9 cellular contexts compared by ENCODE assay signal in the genomic region with DNA sequence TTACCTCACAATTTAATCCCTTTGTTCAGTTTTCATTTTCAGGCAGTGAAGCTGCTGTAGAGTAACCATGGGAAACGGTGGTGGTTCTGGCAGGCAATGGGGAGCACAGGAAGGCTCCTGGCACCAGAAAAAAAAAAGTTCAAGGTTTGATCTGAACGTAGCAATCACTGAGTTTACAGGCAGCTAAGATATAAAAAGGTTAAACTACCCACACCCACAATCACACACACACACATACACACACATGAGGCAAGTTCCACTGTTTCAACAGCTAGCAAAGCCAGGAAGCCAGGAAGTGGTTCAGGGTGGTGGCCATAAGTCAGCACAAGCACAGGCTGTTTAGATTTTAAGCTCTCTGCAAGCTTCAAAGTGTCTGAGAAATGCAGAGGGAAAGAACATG. TPM values are rescaled to one million over a fixed set of nuclear protein-coding genes. Genes with fewer than 3 reads are reported as not detected.
A peak's percentile ranks its signal among the peaks of the same experiment; 100 is the strongest.
DNase-seq lines count a peak whose midpoint lies in the region; ATAC-seq and TF ChIP-seq lines count a peak whose summit lies in the region.
"Had no signal": no experiment of that assay in that cellular context is flagged by ENCODE, and none has a peak within 500 bp of the region (broad histone marks: within the 10 kb centered on the region; RNA-seq: fewer than 3 reads in every experiment).

Gene SULT1B1, minus strand, starts transcription at position 166 of the 400 bp plus-strand sequence. CDS start 5,403 bp downstream, outside the sequence.

- no peaks in the 10 kb centered on the region for H3K9me3 ChIP-seq in thymus (ENCODE audit: control insufficient read depth)
- H3K9me3 ChIP-seq: BLaER1 treated with 17β-estradiol and CSF1 and Interleukin-3, amounts not matched to agents 10 nM and 100 nM had no signal

- DNase-seq in activated gamma-delta T cell treated with Interleukin-2 at 50 U/mL for 16 hours (peak; percentile 56), activated gamma-delta T cell (lab: John Stamatoyannopoulos, UW) (no peak), kidney tubule cell (ENCODE audit: low spot score) (peak; percentile 25), dorsolateral prefrontal cortex (no peak), NCI-H2081 (lab: John Stamatoyannopoulos, UW) (no peak)
- peak; percentile 79 for DNase-seq in activated naive CD4-positive, alpha-beta T cell treated with anti-CD3 and anti-CD28 coated beads for 36 hours

- intact Hi-C loops in activated naive CD4-positive, alpha-beta T cell treated with anti-CD3 and anti-CD28 coated beads for 36 hours (cut with micrococcal nuclease): loop anchor here (1.0 to 10.0 kb wide), 8 partner anchors 8 to 1516 kb away; partner anchors contain the start of genes TMPRSS11B, TMPRSS11E and UTP3
- intact Hi-C loops in dorsolateral prefrontal cortex (cut with DNase I): no loop called here

- no peak for TF ChIP-seq CTCF in dorsolateral prefrontal cortex (IDR thresholded peaks at IDR 0.05 in 54 of 56, conservative IDR thresholded peaks at IDR 0.05 in 2 of 56; ENCODE audit: low read depth in 1 of 56, partially characterized antibody in 56 of 56)

- H3K4me3 Mint-ChIP-seq in activated naive CD4-positive, alpha-beta T cell treated with anti-CD3 and anti-CD28 coated beads for 36 hours: peak within 1 kb of the TSS; percentile 79

- H3K27ac ChIP-seq in thymus (ENCODE audit: low read depth) (peak within 1 kb of the TSS; percentile 68), dorsolateral prefrontal cortex (peak within 1 kb of the TSS in 4 of 59 donors; percentile 16 to 34 (median 26))

- no peaks in the 10 kb centered on the region for H3K4me1 ChIP-seq in thymus (ENCODE audit: control insufficient read depth, insufficient read depth, low read length)

- CTCF ChIA-PET in activated naive CD4-positive, alpha-beta T cell treated with anti-CD3 and anti-CD28 coated beads for 36 hours (lab: Charles Lee): interaction anchor here (0.6 to 0.7 kb wide), 4 partner anchors 58 to 1292 kb away, joined by 3 to 12 read pairs (median 4); no protein-coding TSS in a partner anchor

- peaks cover 56% of the 10 kb centered on the region for H3K4me1 Mint-ChIP-seq in activated naive CD4-positive, alpha-beta T cell treated with anti-CD3 and anti-CD28 coated beads for 36 hours (ENCODE audit: low read depth)

- no peaks in the 10 kb centered on the region for H3K36me3 ChIP-seq in thymus (ENCODE audit: control insufficient read depth, insufficient read depth)
- H3K36me3 ChIP-seq: BLaER1 treated with 17β-estradiol and CSF1 and Interleukin-3, amounts not matched to agents 10 nM and 100 nM had no signal

- ATAC-seq in HG02678 (IDR thresholded peaks at IDR 0.05; ENCODE audit: unreplicated experiment): no peak

- H3K27ac Mint-ChIP-seq in activated naive CD4-positive, alpha-beta T cell treated with anti-CD3 and anti-CD28 coated beads for 36 hours: peak within 1 kb of the TSS; percentile 98

- H3K27me3 Mint-ChIP-seq in activated naive CD4-positive, alpha-beta T cell treated with anti-CD3 and anti-CD28 coated beads for 36 hours (ENCODE audit: low read depth): no peaks in the 10 kb centered on the region

- 4% methylated on average over 2 of the region's 2 CpGs for WGBS in thymus

- no peaks in the 10 kb centered on the region for H3K36me3 Mint-ChIP-seq in activated naive CD4-positive, alpha-beta T cell treated with anti-CD3 and anti-CD28 coated beads for 36 hours (ENCODE audit: low read depth)

- H3K27me3 ChIP-seq in thymus (ENCODE audit: control insufficient read depth, insufficient read depth) (no peaks in the 10 kb centered on the region), dorsolateral prefrontal cortex (peaks cover 0 to 4% (median 0%) of the 10 kb centered on the region in 45 donors)
- H3K27me3 ChIP-seq: BLaER1 treated with 17β-estradiol and CSF1 and Interleukin-3, amounts not matched to agents 10 nM and 100 nM had no signal

- H3K9me3 Mint-ChIP-seq in activated naive CD4-positive, alpha-beta T cell treated with anti-CD3 and anti-CD28 coated beads for 36 hours: no peaks in the 10 kb centered on the region

- H3K4me3 ChIP-seq in thymus (ENCODE audit: low read length): peak within 1 kb of the TSS; percentile 25
- H3K4me3 ChIP-seq in dorsolateral prefrontal cortex: peak within 1 kb of the TSS in 10 of 59 donors; percentile 5 to 34 (median 14)

RNA-seq across cellular contexts. Expression of gene SULT1B1, which starts in this region (rescaled TPM):
- 1 to 10 TPM; 4.3 to 5.4 TPM for total RNA-seq in activated naive CD4-positive, alpha-beta T cell treated with anti-CD3 and anti-CD28 coated beads for 36 hours
- 2.5 TPM for polyA plus RNA-seq in thymus
- total RNA-seq in dorsolateral prefrontal cortex: 1 to 10 TPM in 85 of 120 experiments, under 1 TPM in 35; 0.22 to 6.4 (median 1.6) TPM

Comparison
In these comparisons a context has a peak if more than half of its experiments do, and no peak if none do; other contexts are left out.
1. DNase-seq: peak in activated gamma-delta T cell treated with Interleukin-2 at 50 U/mL for 16 hours (single experiment), activated naive CD4-positive, alpha-beta T cell treated with anti-CD3 and anti-CD28 coated beads for 36 hours (single experiment) and kidney tubule cell (single experiment); none in activated gamma-delta T cell (single experiment), dorsolateral prefrontal cortex (0 of 10) and NCI-H2081 (0 of 2).